Comparison of ENCODE assay signal across 1 cellular context in genomic region chr3:187852842-187853727, GRCh38.
TF ChIP-seq lines count a peak whose summit lies in the region.

No MANE protein-coding gene starts in this region.

TF ChIP-seq in HepG2, 621 proteins besides CTCF, POLR2A, EP300 and RAD21 (continued from another document):
- TF ChIP-seq ZNF407 (CRISPR knock-in tag; IDR thresholded peaks at IDR 0.05; ENCODE audit: not compliant biosample characterization), result no peak
- no peak for TF ChIP-seq HNF1B (CRISPR knock-in tag; IDR thresholded peaks at IDR 0.05)
- no peak for TF ChIP-seq ZFAT (CRISPR knock-in tag; conservative IDR thresholded peaks at IDR 0.05)
- no peak for TF ChIP-seq CBX1 (IDR thresholded peaks at IDR 0.05; ENCODE audit: low read depth)
- peak; percentile 43; the same call in 1 of the 2 replicates for TF ChIP-seq ZNF564 (CRISPR knock-in tag; IDR thresholded peaks at IDR 0.05)
- no peak for TF ChIP-seq RNF2 (conservative IDR thresholded peaks at IDR 0.05; ENCODE audit: low read depth)
- no peak for TF ChIP-seq MTA3 (CRISPR knock-in tag; IDR thresholded peaks at IDR 0.05)
- no peak for TF ChIP-seq ZNF576 (CRISPR knock-in tag; IDR thresholded peaks at IDR 0.05)
- peak; percentile 41; the same call in 1 of the 2 replicates for TF ChIP-seq HMG20A (CRISPR knock-in tag; IDR thresholded peaks at IDR 0.05; ENCODE audit: borderline replicate concordance)
- no peak for TF ChIP-seq ZNF260 (CRISPR knock-in tag; IDR thresholded peaks at IDR 0.05; ENCODE audit: borderline replicate concordance, low read depth)
- no peak for TF ChIP-seq SP2 (CRISPR knock-in tag; IDR thresholded peaks at IDR 0.05)
- no peak for TF ChIP-seq TGIF2 (CRISPR knock-in tag; IDR thresholded peaks at IDR 0.05)
- TF ChIP-seq NFRKB (IDR thresholded peaks at IDR 0.05), result no peak
- no peak for TF ChIP-seq ZNF687 (CRISPR knock-in tag; IDR thresholded peaks at IDR 0.05)
- 0 out of 2 replicates have a peak, but pooled peaks have one; percentile 14 for TF ChIP-seq BCL6 (CRISPR knock-in tag; IDR thresholded peaks at IDR 0.05)
- peak; percentile 60 for TF ChIP-seq ARID5B (CRISPR knock-in tag; IDR thresholded peaks at IDR 0.05)
- no peak for TF ChIP-seq NR2F6 (IDR thresholded peaks at IDR 0.05)
- TF ChIP-seq NR2F6 (CRISPR knock-in tag; IDR thresholded peaks at IDR 0.05), result 0 out of 2 replicates have a peak, but pooled peaks have one; percentile 22
- TF ChIP-seq SMAD9 (CRISPR knock-in tag; IDR thresholded peaks at IDR 0.05), result no peak
- TF ChIP-seq SALL1 (CRISPR knock-in tag; IDR thresholded peaks at IDR 0.05), result peak; percentile 35; the same call in 1 of the 2 replicates
- TF ChIP-seq ZNF839 (CRISPR knock-in tag; IDR thresholded peaks at IDR 0.05; ENCODE audit: borderline replicate concordance), result no peak
- peak; percentile 46; the same call in 1 of the 2 replicates for TF ChIP-seq HNF4G (IDR thresholded peaks at IDR 0.05; ENCODE audit: borderline replicate concordance, low read depth, low read length)
- TF ChIP-seq HNF4G (CRISPR knock-in tag; IDR thresholded peaks at IDR 0.05; ENCODE audit: borderline replicate concordance, low read depth), result no peak
